12 cellular contexts compared by ENCODE assay signal in the genomic region with DNA sequence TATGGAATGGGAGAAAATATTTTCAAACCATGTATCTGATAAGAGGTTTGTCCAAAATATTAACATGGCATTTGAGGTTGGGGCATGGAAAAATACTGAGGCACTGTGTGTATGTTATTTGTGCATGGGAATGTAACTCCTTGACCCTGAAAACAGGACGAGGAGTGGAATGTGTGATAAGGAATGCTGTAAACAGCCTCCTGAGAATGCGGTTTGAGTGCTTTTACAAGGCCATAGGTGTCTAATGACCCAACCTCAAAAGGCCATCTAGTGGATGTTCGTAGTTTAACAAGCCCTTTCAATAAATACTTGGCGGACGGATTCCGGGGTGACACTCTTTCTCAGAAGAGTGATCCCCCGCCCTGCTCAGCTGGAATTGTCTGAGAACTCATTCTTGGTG.
A peak's percentile ranks its signal among the peaks of the same experiment; 100 is the strongest.
DNase-seq lines count a peak whose midpoint lies in the region; ATAC-seq and TF ChIP-seq lines count a peak whose summit lies in the region.
"Had no signal": no experiment of that assay in that cellular context is flagged by ENCODE, and none has a peak within 500 bp of the region (broad histone marks: within the 10 kb centered on the region; RNA-seq: fewer than 3 reads in every experiment).

No MANE protein-coding gene starts in this region.

- H3K36me3 Mint-ChIP-seq in activated naive CD4-positive, alpha-beta T cell treated with anti-CD3 and anti-CD28 coated beads, Interleukin-2, amount 10 ng/mL, durations not matched to agents 7 days and 5 days, result no peaks in the 10 kb centered on the region
- H3K36me3 Mint-ChIP-seq: activated naive CD4-positive, alpha-beta T cell treated with anti-CD3 and anti-CD28 coated beads, Interleukin-2, amount 50 U/mL, for 24 hours had no signal

- H3K27me3 ChIP-seq in transverse colon, result no peaks in the 10 kb centered on the region
- H3K27me3 ChIP-seq: SJCRH30 had no signal

- H3K4me1 Mint-ChIP-seq in activated naive CD4-positive, alpha-beta T cell treated with anti-CD3 and anti-CD28 coated beads, Interleukin-2, amount 10 ng/mL, durations not matched to agents 7 days and 5 days, result no peaks in the 10 kb centered on the region
- H3K4me1 Mint-ChIP-seq: activated naive CD4-positive, alpha-beta T cell treated with anti-CD3 and anti-CD28 coated beads, Interleukin-2, amount 50 U/mL, for 24 hours; CD4-positive, alpha-beta memory T cell had no signal

- CTCF ChIA-PET in activated naive CD4-positive, alpha-beta T cell treated with anti-CD3 and anti-CD28 coated beads, Interleukin-2, amount 10 ng/mL, durations not matched to agents 7 days and 5 days (lab: Charles Lee), result no interaction called here

- intact Hi-C loops in transverse colon (cut with DNase I; ENCODE audit: low total_unique reads), result no loop called here

- no peaks in the 10 kb centered on the region for H3K27me3 Mint-ChIP-seq in activated naive CD4-positive, alpha-beta T cell treated with anti-CD3 and anti-CD28 coated beads, Interleukin-2, amount 10 ng/mL, durations not matched to agents 7 days and 5 days
- H3K27me3 Mint-ChIP-seq: activated naive CD4-positive, alpha-beta T cell treated with anti-CD3 and anti-CD28 coated beads, Interleukin-2, amount 50 U/mL, for 24 hours; CD4-positive, alpha-beta memory T cell had no signal

- H3K9me3 Mint-ChIP-seq in activated naive CD4-positive, alpha-beta T cell treated with anti-CD3 and anti-CD28 coated beads, Interleukin-2, amount 10 ng/mL, durations not matched to agents 7 days and 5 days, result peaks cover 6% of the 10 kb centered on the region
- H3K9me3 Mint-ChIP-seq: activated naive CD4-positive, alpha-beta T cell treated with anti-CD3 and anti-CD28 coated beads, Interleukin-2, amount 50 U/mL, for 24 hours had no signal

- H3K9me3 ChIP-seq in transverse colon, result no peaks in the 10 kb centered on the region
- H3K9me3 ChIP-seq: SJCRH30 had no signal

- no peak overlapping the region for H3K4me3 ChIP-seq in transverse colon
- H3K4me3 ChIP-seq: lung, SJCRH30 had no signal

- in situ Hi-C loops in transverse colon (cut with MboI; ENCODE audit: low pct_ligation_motif_present in 1 of 4, low pct_unique_long_range_greater_than_20kb in 1 of 4, low sequenced_read_pairs in 3 of 4), result no loop called here

- no peak overlapping the region for H3K4me3 Mint-ChIP-seq in activated naive CD4-positive, alpha-beta T cell treated with anti-CD3 and anti-CD28 coated beads, Interleukin-2, amount 10 ng/mL, durations not matched to agents 7 days and 5 days
- H3K4me3 Mint-ChIP-seq: activated naive CD4-positive, alpha-beta T cell treated with anti-CD3 and anti-CD28 coated beads, Interleukin-2, amount 50 U/mL, for 24 hours; CD4-positive, alpha-beta memory T cell had no signal

- peak overlapping the region; percentile 55 for H3K27ac Mint-ChIP-seq in activated naive CD4-positive, alpha-beta T cell treated with anti-CD3 and anti-CD28 coated beads, Interleukin-2, amount 10 ng/mL, durations not matched to agents 7 days and 5 days
- H3K27ac Mint-ChIP-seq: activated naive CD4-positive, alpha-beta T cell treated with anti-CD3 and anti-CD28 coated beads, Interleukin-2, amount 50 U/mL, for 24 hours; CD4-positive, alpha-beta memory T cell had no signal

- H3K4me1 ChIP-seq in transverse colon, result no peaks in the 10 kb centered on the region
- H3K4me1 ChIP-seq: SJCRH30 had no signal

- DNase-seq in activated naive CD4-positive, alpha-beta T cell treated with anti-CD3 and anti-CD28 coated beads, Interleukin-2, amount 10 ng/mL, durations not matched to agents 7 days and 5 days, result no peak
- no peak for DNase-seq in activated naive CD4-positive, alpha-beta T cell treated with Interleukin-2 at 50 U/mL for 16 hours
- DNase-seq in NCI-H69 (lab: John Stamatoyannopoulos, UW), result peak; percentile 53
- DNase-seq in erythroblast (lab: John Stamatoyannopoulos, UW), result peak; percentile 13 to 24
- no peak for DNase-seq in transverse colon
- no peak for DNase-seq in stimulated activated CD8-positive, alpha-beta memory T cell treated with anti-CD3 and anti-CD28 coated beads, Interleukin-4, amount 100 ng/mL, for 48 hours
- DNase-seq in hepatic stellate cell (ENCODE audit: low spot score), result no peak
- DNase-seq: CD4-positive, alpha-beta memory T cell had no signal

- ATAC-seq in GM18909 (IDR thresholded peaks at IDR 0.05; ENCODE audit: poor library complexity, unreplicated experiment), result no peak

- no peak for TF ChIP-seq POLR2A in erythroblast (IDR thresholded peaks at IDR 0.05; ENCODE audit: low read length)
- TF ChIP-seq POLR2A in transverse colon (IDR thresholded peaks at IDR 0.05), result no peak

- 29% methylated on average over 7 of the region's 7 CpGs; no CpG with 5 or more reads in 1 of the 2 donors for WGBS in transverse colon (ENCODE audit: low coverage in 1 of 2), 2 donors

- TF ChIP-seq EP300 in transverse colon (IDR thresholded peaks at IDR 0.05; ENCODE audit: low read depth), result no peak

- no peak overlapping the region for H3K27ac ChIP-seq in transverse colon
- H3K27ac ChIP-seq: SJCRH30 had no signal

- H3K36me3 ChIP-seq in transverse colon, result no peaks in the 10 kb centered on the region
- H3K36me3 ChIP-seq: SJCRH30 had no signal

- TF ChIP-seq CTCF in transverse colon (IDR thresholded peaks at IDR 0.05), result peak in 4 of 5 experiments; percentile 13 to 53 (median 40)

Comparison
In these comparisons a context has a peak if more than half of its experiments do, and no peak if none do; other contexts are left out.
1. DNase-seq: peak in NCI-H69 (single experiment) and erythroblast (2 of 2); none in activated naive CD4-positive, alpha-beta T cell treated with anti-CD3 and anti-CD28 coated beads, Interleukin-2, amount 10 ng/mL, durations not matched to agents 7 days and 5 days (single experiment), activated naive CD4-positive, alpha-beta T cell treated with Interleukin-2 at 50 U/mL for 16 hours (single experiment), transverse colon (single experiment), stimulated activated CD8-positive, alpha-beta memory T cell treated with anti-CD3 and anti-CD28 coated beads, Interleukin-4, amount 100 ng/mL, for 48 hours (single experiment) and hepatic stellate cell (single experiment).